In genomic region chr15:55108858-55109518, GRCh38 we compare ENCODE assay signal across 8 cellular contexts.
DNase-seq lines count a peak whose midpoint lies in the region; ATAC-seq and TF ChIP-seq lines count a peak whose summit lies in the region.

No MANE protein-coding gene starts in this region.

- no peaks in the 10 kb centered on the region for H3F3A ChIP-seq in PC-3 (ENCODE audit: low read length, unreplicated experiment)

- intact Hi-C loops in PC-3 (cut with micrococcal nuclease) = no loop called here
- intact Hi-C loops in activated T-helper 1 cell treated with anti-CD3 and anti-CD28 coated beads, Interleukin-12 subunit alpha, Interleukin-12 subunit beta, Interleukin-2, Interleukin-4 antibody, amounts not matched to agents 30 ng/mL and 10 ng/mL and 1 ng/mL, durations not matched to agents 14 hours and 24 hours and 36 hours (cut with micrococcal nuclease) = loop anchor here (10.0 kb wide), 1 partner anchor 1024 kb away; no protein-coding TSS in a partner anchor
- intact Hi-C loops in posterior cingulate gyrus (cut with DNase I) = loop anchor here (2.0 kb wide), 1 partner anchor 1146 kb away; no protein-coding TSS in a partner anchor

- peak; percentile 81 for ATAC-seq in GM18511 (IDR thresholded peaks at IDR 0.05; ENCODE audit: unreplicated experiment)
- peak; percentile 68 for ATAC-seq in HG03442 (IDR thresholded peaks at IDR 0.05; ENCODE audit: unreplicated experiment)
- ATAC-seq in PC-3 = peak; percentile 57
- ATAC-seq in GM21825 (IDR thresholded peaks at IDR 0.05; ENCODE audit: unreplicated experiment) = no peak

- H3K27ac Mint-ChIP-seq in activated T-helper 1 cell treated with anti-CD3 and anti-CD28 coated beads, Interleukin-12 subunit alpha, Interleukin-12 subunit beta, Interleukin-2, Interleukin-4 antibody, amounts not matched to agents 30 ng/mL and 10 ng/mL and 1 ng/mL, durations not matched to agents 14 hours and 24 hours and 36 hours = no peak overlapping the region

- H3K4me1 Mint-ChIP-seq in activated T-helper 1 cell treated with anti-CD3 and anti-CD28 coated beads, Interleukin-12 subunit alpha, Interleukin-12 subunit beta, Interleukin-2, Interleukin-4 antibody, amounts not matched to agents 30 ng/mL and 10 ng/mL and 1 ng/mL, durations not matched to agents 14 hours and 24 hours and 36 hours (ENCODE audit: low read depth) = no peaks in the 10 kb centered on the region

- H3K79me2 ChIP-seq in PC-3 (ENCODE audit: low read length) = no peaks in the 10 kb centered on the region

- no peaks in the 10 kb centered on the region for H3K9me3 Mint-ChIP-seq in activated T-helper 1 cell treated with anti-CD3 and anti-CD28 coated beads, Interleukin-12 subunit alpha, Interleukin-12 subunit beta, Interleukin-2, Interleukin-4 antibody, amounts not matched to agents 30 ng/mL and 10 ng/mL and 1 ng/mL, durations not matched to agents 14 hours and 24 hours and 36 hours

- POLR2A ChIA-PET in PC-3 (lab: Charles Lee; ENCODE audit: unreplicated experiment) = no interaction called here

- peaks cover 9% of the 10 kb centered on the region for H3K27me3 Mint-ChIP-seq in activated T-helper 1 cell treated with anti-CD3 and anti-CD28 coated beads, Interleukin-12 subunit alpha, Interleukin-12 subunit beta, Interleukin-2, Interleukin-4 antibody, amounts not matched to agents 30 ng/mL and 10 ng/mL and 1 ng/mL, durations not matched to agents 14 hours and 24 hours and 36 hours (ENCODE audit: insufficient read depth)

- no peaks in the 10 kb centered on the region for H4K20me1 ChIP-seq in PC-3 (ENCODE audit: low read length)

- no peak overlapping the region for H3K4me2 ChIP-seq in PC-3 (ENCODE audit: low read length)

- no peak overlapping the region for H3K9ac ChIP-seq in PC-3 (ENCODE audit: low read length)

- H3K27me3 ChIP-seq in PC-3 (ENCODE audit: low read length) = 0 out of 2 replicates have a peak, but pooled peaks cover 3% of the 10 kb centered on the region

- no peaks in the 10 kb centered on the region for H3K4me1 ChIP-seq in PC-3 (ENCODE audit: insufficient read depth, low read length)

- CTCF ChIA-PET in PC-3 (lab: Charles Lee) = interaction anchor here (0.6 kb wide), 2 partner anchors 1146 to 1297 kb away, joined by 4 to 8 read pairs; no protein-coding TSS in a partner anchor

- no peak overlapping the region for H3K4me3 ChIP-seq in PC-3 (ENCODE audit: low read length)

- H3K9me2 ChIP-seq in PC-3 (replicated peaks; ENCODE audit: low read length) = no peaks in the 10 kb centered on the region

- DNase-seq in AML-193 (lab: John Stamatoyannopoulos, UW) (peak; percentile 33 to 58), PC-3 (peak; percentile 55), globus pallidus (ENCODE audit: low spot score) (peak; percentile 61), posterior cingulate gyrus (peak; percentile 58 to 97 (median 78))
- DNase-seq in activated T-helper 1 cell treated with anti-CD3 and anti-CD28 coated beads, Interleukin-12 subunit alpha, Interleukin-12 subunit beta, Interleukin-2, Interleukin-4 antibody, amounts not matched to agents 30 ng/mL and 10 ng/mL and 1 ng/mL, durations not matched to agents 14 hours and 24 hours and 36 hours (ENCODE audit: low spot score) = peak; percentile 39

- H3K4me3 Mint-ChIP-seq in activated T-helper 1 cell treated with anti-CD3 and anti-CD28 coated beads, Interleukin-12 subunit alpha, Interleukin-12 subunit beta, Interleukin-2, Interleukin-4 antibody, amounts not matched to agents 30 ng/mL and 10 ng/mL and 1 ng/mL, durations not matched to agents 14 hours and 24 hours and 36 hours = no peak overlapping the region

- no peaks in the 10 kb centered on the region for H3K36me3 Mint-ChIP-seq in activated T-helper 1 cell treated with anti-CD3 and anti-CD28 coated beads, Interleukin-12 subunit alpha, Interleukin-12 subunit beta, Interleukin-2, Interleukin-4 antibody, amounts not matched to agents 30 ng/mL and 10 ng/mL and 1 ng/mL, durations not matched to agents 14 hours and 24 hours and 36 hours (ENCODE audit: low read depth)

- BruUV-seq in PC-3 (replicated peaks; lab: Mats Ljungman, UMichigan) = no TSS peak

- peak; percentile 77 for TF ChIP-seq CTCF in PC-3 (conservative IDR thresholded peaks at IDR 0.05; ENCODE audit: low read depth, low read length)

- no peak overlapping the region for H2AFZ ChIP-seq in PC-3 (ENCODE audit: low read length)

- H3K27ac ChIP-seq in PC-3 (ENCODE audit: low read length) = no peak overlapping the region

- no peaks in the 10 kb centered on the region for H3K36me3 ChIP-seq in PC-3 (ENCODE audit: low read depth, low read length)

- H3K9me3 ChIP-seq in PC-3 (ENCODE audit: low read length) = no peaks in the 10 kb centered on the region
